Comparison of ENCODE assay signal across 1 cellular context in the genomic region with DNA sequence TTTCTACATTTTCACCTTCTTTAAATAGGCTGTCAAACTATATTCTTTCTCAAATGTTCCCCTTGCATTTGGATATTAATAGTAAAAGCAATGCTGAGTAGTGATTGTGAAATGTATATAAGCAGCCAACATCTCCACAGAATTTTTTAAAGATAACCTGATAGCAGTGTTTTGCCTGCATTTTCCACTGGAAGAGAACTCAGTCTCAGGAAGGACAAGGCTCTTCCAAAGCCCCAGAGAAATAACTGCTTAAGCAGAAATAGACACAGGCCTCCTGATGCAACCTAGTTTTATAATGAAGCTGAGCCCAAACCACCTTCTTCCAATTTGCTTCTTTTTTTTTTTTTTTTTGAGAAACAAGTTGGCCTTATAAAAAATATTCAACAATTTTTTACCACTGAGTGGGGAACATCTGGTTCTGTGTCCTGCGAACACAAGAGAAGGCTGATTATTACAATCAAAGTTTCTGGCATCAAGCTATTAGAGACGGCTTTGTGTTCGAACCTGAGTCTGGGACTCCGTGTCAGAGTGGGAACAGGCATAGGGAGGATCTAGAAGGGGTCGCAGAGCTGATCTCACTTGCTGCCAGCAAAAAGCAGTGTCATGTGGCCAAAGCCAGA.
TF ChIP-seq lines count a peak whose summit lies in the region.

No MANE protein-coding gene starts in this region.

TF ChIP-seq in IMR-90, 13 proteins besides CTCF, POLR2A, EP300 and RAD21:
- TF ChIP-seq, protein P1, sequence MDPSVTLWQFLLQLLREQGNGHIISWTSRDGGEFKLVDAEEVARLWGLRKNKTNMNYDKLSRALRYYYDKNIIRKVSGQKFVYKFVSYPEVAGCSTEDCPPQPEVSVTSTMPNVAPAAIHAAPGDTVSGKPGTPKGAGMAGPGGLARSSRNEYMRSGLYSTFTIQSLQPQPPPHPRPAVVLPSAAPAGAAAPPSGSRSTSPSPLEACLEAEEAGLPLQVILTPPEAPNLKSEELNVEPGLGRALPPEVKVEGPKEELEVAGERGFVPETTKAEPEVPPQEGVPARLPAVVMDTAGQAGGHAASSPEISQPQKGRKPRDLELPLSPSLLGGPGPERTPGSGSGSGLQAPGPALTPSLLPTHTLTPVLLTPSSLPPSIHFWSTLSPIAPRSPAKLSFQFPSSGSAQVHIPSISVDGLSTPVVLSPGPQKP (IDR thresholded peaks at IDR 0.05; ENCODE audit: borderline replicate concordance, low read depth, low read length) = no peak
- TF ChIP-seq CEBPB (IDR thresholded peaks at IDR 0.05; ENCODE audit: low read depth, low read length) = peak; percentile 74
- no peak for TF ChIP-seq MXI1 (IDR thresholded peaks at IDR 0.05; ENCODE audit: borderline replicate concordance, low read depth, low read length)
